In the genomic region with DNA sequence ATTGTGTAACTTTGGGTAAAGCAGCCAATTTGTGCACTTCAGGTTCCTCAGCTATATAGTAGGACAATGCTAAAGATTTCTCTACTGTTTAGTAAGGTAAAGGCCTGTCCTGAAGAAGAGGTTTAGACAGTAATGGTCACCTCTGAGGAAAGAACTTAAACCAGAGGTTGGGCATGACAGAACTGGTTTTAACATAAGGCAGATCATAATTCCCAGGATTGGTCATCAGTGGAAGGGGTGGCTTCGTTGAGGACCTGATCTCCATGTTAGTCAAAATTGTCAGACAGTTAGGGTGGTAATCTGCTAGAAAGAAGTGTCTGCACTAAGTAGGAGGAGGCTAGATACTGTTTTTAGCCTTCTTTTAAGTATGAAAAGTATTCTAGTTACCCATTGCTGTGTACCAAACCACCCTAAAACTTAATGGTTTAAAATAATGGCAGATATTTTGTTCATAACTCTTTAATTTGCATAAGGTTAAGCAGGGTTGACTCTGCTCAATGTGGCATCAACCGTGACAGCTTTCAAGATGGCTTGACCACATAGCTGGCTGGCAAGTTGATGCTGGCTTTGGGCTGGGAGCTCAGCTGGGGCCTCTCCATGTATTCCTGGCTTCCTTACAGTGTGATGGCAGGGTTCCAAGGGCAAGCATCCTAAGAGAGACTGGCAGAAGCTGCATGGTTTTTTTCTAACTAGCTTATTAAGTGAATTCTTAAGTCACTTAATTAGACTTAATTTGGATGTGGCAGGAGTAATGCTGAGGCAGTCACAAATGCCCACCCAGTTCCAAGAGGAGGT, we compare ENCODE assay signal across 14 cellular contexts. TPM values are rescaled to one million over a fixed set of nuclear protein-coding genes. Genes with fewer than 3 reads are reported as not detected.
A peak's percentile ranks its signal among the peaks of the same experiment; 100 is the strongest.
DNase-seq lines count a peak whose midpoint lies in the region; ATAC-seq and TF ChIP-seq lines count a peak whose summit lies in the region.
"Had no signal": no experiment of that assay in that cellular context is flagged by ENCODE, and none has a peak within 500 bp of the region (broad histone marks: within the 10 kb centered on the region; RNA-seq: fewer than 3 reads in every experiment).

No MANE protein-coding gene starts in this region.

- peaks cover 33% of the 10 kb centered on the region for H3K4me1 ChIP-seq in CD4-positive, alpha-beta memory T cell (ENCODE audit: insufficient read depth, low read length)

- no peaks in the 10 kb centered on the region for H3K36me3 Mint-ChIP-seq in osteocyte (ENCODE audit: unreplicated experiment)
- H3K36me3 Mint-ChIP-seq in CD4-positive, alpha-beta memory T cell = peaks cover 0 to 16% of the 10 kb centered on the region in 2 donors
- H3K36me3 Mint-ChIP-seq: naive thymus-derived CD8-positive, alpha-beta T cell had no signal

- POLR2A ChIA-PET in CD4-positive, alpha-beta memory T cell (lab: Charles Lee; ENCODE audit: partially characterized antibody) = no interaction called here

- intact Hi-C loops in CD4-positive, alpha-beta memory T cell (cut with micrococcal nuclease) = no loop called here

- TF ChIP-seq CTCF in osteocyte (IDR thresholded peaks at IDR 0.05) = no peak

- no peaks in the 10 kb centered on the region for H3K27me3 Mint-ChIP-seq in osteocyte (ENCODE audit: unreplicated experiment)
- no peaks in the 10 kb centered on the region for H3K27me3 Mint-ChIP-seq in CD4-positive, alpha-beta memory T cell
- H3K27me3 Mint-ChIP-seq: naive thymus-derived CD8-positive, alpha-beta T cell had no signal

- H3K4me3 Mint-ChIP-seq in osteocyte (ENCODE audit: unreplicated experiment) = no peak overlapping the region
- H3K4me3 Mint-ChIP-seq in CD4-positive, alpha-beta memory T cell = peak overlapping the region in 1 of 8 donors; percentile 17

- H3K27ac ChIP-seq in CD4-positive, alpha-beta memory T cell (ENCODE audit: low read depth, low read length) = no peak overlapping the region
- H3K27ac ChIP-seq: 22Rv1, SK-N-MC had no signal

- H3K27ac Mint-ChIP-seq in osteocyte (ENCODE audit: unreplicated experiment) = peak overlapping the region; percentile 92
- no peak overlapping the region for H3K27ac Mint-ChIP-seq in CD4-positive, alpha-beta memory T cell

- H3K27me3 ChIP-seq in CD4-positive, alpha-beta memory T cell (ENCODE audit: insufficient read depth, low read length) = no peaks in the 10 kb centered on the region

- CTCF ChIA-PET in CD4-positive, alpha-beta memory T cell (lab: Charles Lee; ENCODE audit: partially characterized antibody) = no interaction called here

- H3K9me3 ChIP-seq in CD4-positive, alpha-beta memory T cell (ENCODE audit: control insufficient read depth in 1 of 2, low read length in 2 of 2) = no peaks in the 10 kb centered on the region

- H3K4me3 ChIP-seq in CD4-positive, alpha-beta memory T cell (ENCODE audit: low read length in 2 of 2) = no peak overlapping the region
- H3K4me3 ChIP-seq: SK-N-MC had no signal

- no peaks in the 10 kb centered on the region for H3K9me3 Mint-ChIP-seq in osteocyte (ENCODE audit: unreplicated experiment)
- no peaks in the 10 kb centered on the region for H3K9me3 Mint-ChIP-seq in CD4-positive, alpha-beta memory T cell
- H3K9me3 Mint-ChIP-seq: naive thymus-derived CD8-positive, alpha-beta T cell had no signal

- peak; percentile 3 for DNase-seq in DMS53 (lab: John Stamatoyannopoulos, UW)
- no peak for DNase-seq in DMS53 treated with DMSO at 0.1 percent for 48 hours (lab: John Stamatoyannopoulos, UW; ENCODE audit: unreplicated experiment)
- peak; percentile 85 for DNase-seq in M059J (ENCODE audit: low read depth)
- DNase-seq in cerebellar cortex (ENCODE audit: low spot score) = peak; percentile 48
- DNase-seq in osteocyte (ENCODE audit: extremely low spot score, unreplicated experiment) = no peak
- DNase-seq in NCI-H187 treated with DMSO at 0.1 percent for 48 hours (lab: John Stamatoyannopoulos, UW) = no peak
- DNase-seq in CD4-positive, alpha-beta memory T cell = no peak
- DNase-seq: activated CD4-positive, alpha-beta T cell treated with anti-CD3 and anti-CD28 coated beads, Interleukin-2, amount 50 U/mL, for 1 hour; activated naive CD4-positive, alpha-beta T cell treated with anti-CD3 and anti-CD28 coated beads, Interleukin-2, amount 50 U/mL, for 16 hours; effector memory CD4-positive, alpha-beta T cell; naive thymus-derived CD8-positive, alpha-beta T cell had no signal

- ATAC-seq in HG02642 (IDR thresholded peaks at IDR 0.05; ENCODE audit: poor library complexity, unreplicated experiment) = no peak
- ATAC-seq: naive thymus-derived CD8-positive, alpha-beta T cell had no signal

- peaks cover 25% of the 10 kb centered on the region for H3K4me1 Mint-ChIP-seq in osteocyte (ENCODE audit: unreplicated experiment)
- peaks cover 2 to 47% (median 13%) of the 10 kb centered on the region in 4 donors for H3K4me1 Mint-ChIP-seq in CD4-positive, alpha-beta memory T cell

- no peaks in the 10 kb centered on the region for H3K36me3 ChIP-seq in CD4-positive, alpha-beta memory T cell (ENCODE audit: insufficient read depth, low read length)

RNA-seq across cellular contexts. Expression of gene RP2, which starts 4.3 kb away (rescaled TPM):
- total RNA-seq in M059J (2014; rRNA removed; shearing (Covaris generic)) = 30.9 and 41.4 TPM in 2 replicates
- 15.0 and 15.7 TPM in 2 replicates for total RNA-seq in osteocyte
- total RNA-seq in CD4-positive, alpha-beta memory T cell = 1 to 10 TPM; 7.1 to 7.5 TPM
- polyA plus RNA-seq in CD4-positive, alpha-beta memory T cell = 1 to 10 TPM; 5.8 to 9.7 TPM

Comparison
In these comparisons a context has a peak if more than half of its experiments do, and no peak if none do; other contexts are left out.
1. DNase-seq: peak in DMS53 (single experiment), M059J (single experiment) and cerebellar cortex (single experiment); none in DMS53 treated with DMSO at 0.1 percent for 48 hours (single experiment), osteocyte (single experiment), NCI-H187 treated with DMSO at 0.1 percent for 48 hours (single experiment) and CD4-positive, alpha-beta memory T cell (0 of 5).